Comparison of ENCODE assay signal across 1 cellular context in the genomic region with DNA sequence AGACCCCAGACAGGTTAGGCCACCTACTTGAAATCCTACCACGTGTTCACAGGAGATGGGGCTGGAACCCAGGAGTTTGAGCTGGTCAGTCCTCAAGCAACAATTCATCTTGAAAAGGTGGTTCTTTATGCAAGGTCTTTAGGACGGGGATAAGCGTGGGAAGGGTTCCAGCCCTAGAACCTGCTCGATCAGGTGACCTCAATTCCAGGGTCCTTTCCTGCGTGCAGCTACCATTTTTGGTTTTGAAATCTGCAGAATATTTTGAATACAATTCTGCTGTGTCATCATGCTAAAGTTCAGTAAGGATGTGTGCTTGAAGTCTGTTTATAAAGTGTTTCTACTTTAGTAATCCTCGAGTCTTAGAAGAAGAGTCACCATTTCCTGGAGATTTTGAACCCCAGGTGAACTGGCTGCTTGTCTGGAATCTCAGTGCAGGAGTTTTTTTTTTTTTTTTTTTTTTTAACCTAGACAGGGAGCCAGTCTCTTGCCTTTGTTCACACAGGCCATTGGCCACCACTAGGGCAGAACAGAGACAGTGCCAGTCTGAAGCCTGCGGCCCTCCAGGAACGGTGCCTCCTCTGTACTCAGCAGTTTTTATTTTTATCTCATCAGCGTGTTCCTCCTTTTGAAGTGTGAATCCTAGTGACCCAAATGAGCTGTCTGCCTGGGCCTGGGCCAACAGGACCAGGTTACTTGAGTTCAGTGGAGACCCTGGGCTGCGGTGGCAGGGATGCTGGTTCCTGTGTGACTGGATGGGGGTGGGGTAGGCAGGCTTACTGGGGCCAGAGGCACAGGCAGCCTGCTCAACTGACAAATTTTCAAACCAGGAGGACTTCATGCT.
TF ChIP-seq lines count a peak whose summit lies in the region.

No MANE protein-coding gene starts in this region.

TF ChIP-seq in GM23338, 12 proteins besides CTCF, POLR2A, EP300 and RAD21:
- TF ChIP-seq, protein P1, sequence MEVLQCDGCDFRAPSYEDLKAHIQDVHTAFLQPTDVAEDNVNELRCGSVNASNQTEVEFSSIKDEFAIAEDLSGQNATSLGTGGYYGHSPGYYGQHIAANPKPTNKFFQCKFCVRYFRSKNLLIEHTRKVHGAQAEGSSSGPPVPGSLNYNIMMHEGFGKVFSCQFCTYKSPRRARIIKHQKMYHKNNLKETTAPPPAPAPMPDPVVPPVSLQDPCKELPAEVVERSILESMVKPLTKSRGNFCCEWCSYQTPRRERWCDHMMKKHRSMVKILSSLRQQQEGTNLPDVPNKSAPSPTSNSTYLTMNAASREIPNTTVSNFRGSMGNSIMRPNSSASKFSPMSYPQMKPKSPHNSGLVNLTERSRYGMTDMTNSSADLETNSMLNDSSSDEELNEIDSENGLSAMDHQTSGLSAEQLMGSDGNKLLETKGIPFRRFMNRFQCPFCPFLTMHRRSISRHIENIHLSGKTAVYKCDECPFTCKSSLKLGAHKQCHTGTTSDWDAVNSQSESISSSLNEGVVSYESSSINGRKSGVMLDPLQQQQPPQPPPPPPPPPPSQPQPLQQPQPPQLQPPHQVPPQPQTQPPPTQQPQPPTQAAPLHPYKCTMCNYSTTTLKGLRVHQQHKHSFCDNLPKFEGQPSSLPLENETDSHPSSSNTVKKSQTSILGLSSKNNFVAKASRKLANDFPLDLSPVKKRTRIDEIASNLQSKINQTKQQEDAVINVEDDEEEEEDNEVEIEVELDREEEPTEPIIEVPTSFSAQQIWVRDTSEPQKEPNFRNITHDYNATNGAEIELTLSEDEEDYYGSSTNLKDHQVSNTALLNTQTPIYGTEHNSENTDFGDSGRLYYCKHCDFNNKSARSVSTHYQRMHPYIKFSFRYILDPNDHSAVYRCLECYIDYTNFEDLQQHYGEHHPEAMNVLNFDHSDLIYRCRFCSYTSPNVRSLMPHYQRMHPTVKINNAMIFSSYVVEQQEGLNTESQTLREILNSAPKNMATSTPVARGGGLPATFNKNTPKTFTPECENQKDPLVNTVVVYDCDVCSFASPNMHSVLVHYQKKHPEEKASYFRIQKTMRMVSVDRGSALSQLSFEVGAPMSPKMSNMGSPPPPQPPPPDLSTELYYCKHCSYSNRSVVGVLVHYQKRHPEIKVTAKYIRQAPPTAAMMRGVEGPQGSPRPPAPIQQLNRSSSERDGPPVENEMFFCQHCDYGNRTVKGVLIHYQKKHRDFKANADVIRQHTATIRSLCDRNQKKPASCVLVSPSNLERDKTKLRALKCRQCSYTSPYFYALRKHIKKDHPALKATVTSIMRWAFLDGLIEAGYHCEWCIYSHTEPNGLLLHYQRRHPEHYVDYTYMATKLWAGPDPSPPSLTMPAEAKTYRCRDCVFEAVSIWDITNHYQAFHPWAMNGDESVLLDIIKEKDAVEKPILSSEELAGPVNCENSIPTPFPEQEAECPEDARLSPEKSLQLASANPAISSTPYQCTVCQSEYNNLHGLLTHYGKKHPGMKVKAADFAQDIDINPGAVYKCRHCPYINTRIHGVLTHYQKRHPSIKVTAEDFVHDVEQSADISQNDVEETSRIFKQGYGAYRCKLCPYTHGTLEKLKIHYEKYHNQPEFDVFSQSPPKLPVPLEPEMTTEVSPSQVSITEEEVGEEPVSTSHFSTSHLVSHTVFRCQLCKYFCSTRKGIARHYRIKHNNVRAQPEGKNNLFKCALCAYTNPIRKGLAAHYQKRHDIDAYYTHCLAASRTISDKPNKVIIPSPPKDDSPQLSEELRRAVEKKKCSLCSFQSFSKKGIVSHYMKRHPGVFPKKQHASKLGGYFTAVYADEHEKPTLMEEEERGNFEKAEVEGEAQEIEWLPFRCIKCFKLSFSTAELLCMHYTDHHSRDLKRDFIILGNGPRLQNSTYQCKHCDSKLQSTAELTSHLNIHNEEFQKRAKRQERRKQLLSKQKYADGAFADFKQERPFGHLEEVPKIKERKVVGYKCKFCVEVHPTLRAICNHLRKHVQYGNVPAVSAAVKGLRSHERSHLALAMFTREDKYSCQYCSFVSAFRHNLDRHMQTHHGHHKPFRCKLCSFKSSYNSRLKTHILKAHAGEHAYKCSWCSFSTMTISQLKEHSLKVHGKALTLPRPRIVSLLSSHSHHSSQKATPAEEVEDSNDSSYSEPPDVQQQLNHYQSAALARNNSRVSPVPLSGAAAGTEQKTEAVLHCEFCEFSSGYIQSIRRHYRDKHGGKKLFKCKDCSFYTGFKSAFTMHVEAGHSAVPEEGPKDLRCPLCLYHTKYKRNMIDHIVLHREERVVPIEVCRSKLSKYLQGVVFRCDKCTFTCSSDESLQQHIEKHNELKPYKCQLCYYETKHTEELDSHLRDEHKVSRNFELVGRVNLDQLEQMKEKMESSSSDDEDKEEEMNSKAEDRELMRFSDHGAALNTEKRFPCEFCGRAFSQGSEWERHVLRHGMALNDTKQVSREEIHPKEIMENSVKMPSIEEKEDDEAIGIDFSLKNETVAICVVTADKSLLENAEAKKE (CRISPR knock-in tag; IDR thresholded peaks at IDR 0.05): no peak
- TF ChIP-seq EZH2 (IDR thresholded peaks at IDR 0.05; ENCODE audit: low read depth, unreplicated experiment) (no peak), ZNF331 (CRISPR knock-in tag; IDR thresholded peaks at IDR 0.05; ENCODE audit: low read depth) (no peak), CREB1 (CRISPR knock-in tag; IDR thresholded peaks at IDR 0.05; ENCODE audit: low read depth) (no peak), NANOG (IDR thresholded peaks at IDR 0.05; ENCODE audit: borderline replicate concordance) (no peak), POLR2AphosphoS5 (IDR thresholded peaks at IDR 0.05; ENCODE audit: low read depth) (no peak), ZNF114 (CRISPR knock-in tag; IDR thresholded peaks at IDR 0.05) (no peak), JUNB (IDR thresholded peaks at IDR 0.05; ENCODE audit: unreplicated experiment) (no peak), STAT1 (IDR thresholded peaks at IDR 0.05; ENCODE audit: unreplicated experiment) (no peak), EZH2phosphoT487 (IDR thresholded peaks at IDR 0.05; ENCODE audit: unreplicated experiment) (no peak)
- TF ChIP-seq, protein P2, sequence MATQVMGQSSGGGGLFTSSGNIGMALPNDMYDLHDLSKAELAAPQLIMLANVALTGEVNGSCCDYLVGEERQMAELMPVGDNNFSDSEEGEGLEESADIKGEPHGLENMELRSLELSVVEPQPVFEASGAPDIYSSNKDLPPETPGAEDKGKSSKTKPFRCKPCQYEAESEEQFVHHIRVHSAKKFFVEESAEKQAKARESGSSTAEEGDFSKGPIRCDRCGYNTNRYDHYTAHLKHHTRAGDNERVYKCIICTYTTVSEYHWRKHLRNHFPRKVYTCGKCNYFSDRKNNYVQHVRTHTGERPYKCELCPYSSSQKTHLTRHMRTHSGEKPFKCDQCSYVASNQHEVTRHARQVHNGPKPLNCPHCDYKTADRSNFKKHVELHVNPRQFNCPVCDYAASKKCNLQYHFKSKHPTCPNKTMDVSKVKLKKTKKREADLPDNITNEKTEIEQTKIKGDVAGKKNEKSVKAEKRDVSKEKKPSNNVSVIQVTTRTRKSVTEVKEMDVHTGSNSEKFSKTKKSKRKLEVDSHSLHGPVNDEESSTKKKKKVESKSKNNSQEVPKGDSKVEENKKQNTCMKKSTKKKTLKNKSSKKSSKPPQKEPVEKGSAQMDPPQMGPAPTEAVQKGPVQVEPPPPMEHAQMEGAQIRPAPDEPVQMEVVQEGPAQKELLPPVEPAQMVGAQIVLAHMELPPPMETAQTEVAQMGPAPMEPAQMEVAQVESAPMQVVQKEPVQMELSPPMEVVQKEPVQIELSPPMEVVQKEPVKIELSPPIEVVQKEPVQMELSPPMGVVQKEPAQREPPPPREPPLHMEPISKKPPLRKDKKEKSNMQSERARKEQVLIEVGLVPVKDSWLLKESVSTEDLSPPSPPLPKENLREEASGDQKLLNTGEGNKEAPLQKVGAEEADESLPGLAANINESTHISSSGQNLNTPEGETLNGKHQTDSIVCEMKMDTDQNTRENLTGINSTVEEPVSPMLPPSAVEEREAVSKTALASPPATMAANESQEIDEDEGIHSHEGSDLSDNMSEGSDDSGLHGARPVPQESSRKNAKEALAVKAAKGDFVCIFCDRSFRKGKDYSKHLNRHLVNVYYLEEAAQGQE (IDR thresholded peaks at IDR 0.05; ENCODE audit: unreplicated experiment): no peak
- TF ChIP-seq, protein P3, sequence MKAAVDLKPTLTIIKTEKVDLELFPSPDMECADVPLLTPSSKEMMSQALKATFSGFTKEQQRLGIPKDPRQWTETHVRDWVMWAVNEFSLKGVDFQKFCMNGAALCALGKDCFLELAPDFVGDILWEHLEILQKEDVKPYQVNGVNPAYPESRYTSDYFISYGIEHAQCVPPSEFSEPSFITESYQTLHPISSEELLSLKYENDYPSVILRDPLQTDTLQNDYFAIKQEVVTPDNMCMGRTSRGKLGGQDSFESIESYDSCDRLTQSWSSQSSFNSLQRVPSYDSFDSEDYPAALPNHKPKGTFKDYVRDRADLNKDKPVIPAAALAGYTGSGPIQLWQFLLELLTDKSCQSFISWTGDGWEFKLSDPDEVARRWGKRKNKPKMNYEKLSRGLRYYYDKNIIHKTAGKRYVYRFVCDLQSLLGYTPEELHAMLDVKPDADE (IDR thresholded peaks at IDR 0.05): no peak
